In the genomic region with DNA sequence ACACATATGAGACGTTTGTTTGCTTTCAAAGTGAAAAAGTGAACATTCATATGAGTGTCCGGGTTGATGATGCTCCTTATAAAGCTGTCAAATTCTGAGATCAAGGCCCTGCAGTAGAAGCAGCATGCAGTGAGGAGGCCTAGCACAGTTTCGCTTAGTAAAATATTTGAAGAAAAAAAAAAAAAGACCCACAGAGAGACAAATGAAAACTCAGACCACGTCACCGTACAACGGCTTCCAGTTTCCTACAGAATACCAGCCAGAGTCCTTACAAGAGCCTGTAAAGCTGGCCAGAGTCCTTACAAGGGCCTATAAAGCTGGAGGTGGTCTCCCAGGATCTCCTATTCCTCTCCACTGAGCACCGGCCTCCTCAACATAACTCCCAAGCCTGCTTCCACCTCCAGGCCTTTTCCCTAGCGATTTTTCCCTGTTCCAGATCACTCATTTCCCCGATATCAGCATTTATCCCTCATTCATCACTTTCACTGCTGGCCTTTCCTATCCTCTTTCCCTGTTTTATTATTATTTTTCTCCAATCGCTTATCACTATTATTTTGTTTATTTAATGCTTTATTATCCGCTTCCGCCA, we compare ENCODE assay signal across 8 cellular contexts. TPM values are rescaled to one million over a fixed set of nuclear protein-coding genes. Genes with fewer than 3 reads are reported as not detected.
DNase-seq lines count a peak whose midpoint lies in the region; ATAC-seq and TF ChIP-seq lines count a peak whose summit lies in the region.

No MANE protein-coding gene starts in this region.

- H3K4me3 ChIP-seq in left ventricle myocardium inferior (peak overlapping the region; percentile 95), fibroblast of the aortic adventitia (ENCODE audit: low read depth, low read length) (peak overlapping the region; percentile 87), ovary (peak overlapping the region; percentile 86)

- no peaks in the 10 kb centered on the region for H3K9me3 ChIP-seq in left ventricle myocardium inferior (replicated peaks)
- H3K9me3 ChIP-seq in ovary, result no peaks in the 10 kb centered on the region

- no peak for DNase-seq in left ventricle myocardium inferior
- DNase-seq in cardiac septum (ENCODE audit: low spot score), result no peak
- peak; percentile 73 for DNase-seq in NCI-H146 treated with DMSO at 0.1 percent for 48 hours (lab: John Stamatoyannopoulos, UW; ENCODE audit: unreplicated experiment)
- DNase-seq in activated T-cell treated with anti-CD3 and anti-CD28 coated beads, Interleukin-2, amount 50 U/mL, for 4 hours, result no peak
- peak; percentile 80 for DNase-seq in fibroblast of the aortic adventitia (ENCODE audit: low read depth)
- DNase-seq in ovary, result peak in 4 of 5 donors; percentile 53 to 67 (median 58)

- H3K4me1 ChIP-seq in left ventricle myocardium inferior (peaks cover 58% of the 10 kb centered on the region), ovary (ENCODE audit: insufficient read depth) (peaks cover 4% of the 10 kb centered on the region)

- peaks cover 5% of the 10 kb centered on the region for H3K36me3 Mint-ChIP-seq in activated T-cell treated with anti-CD3 and anti-CD28 coated beads, Interleukin-2, amount 50 U/mL, for 4 hours (ENCODE audit: insufficient read depth)

- no peaks in the 10 kb centered on the region for H3K27me3 Mint-ChIP-seq in activated T-cell treated with anti-CD3 and anti-CD28 coated beads, Interleukin-2, amount 50 U/mL, for 4 hours (ENCODE audit: low read depth)

- ATAC-seq in activated T-cell treated with anti-CD3 and anti-CD28 coated beads, Interleukin-2, amount 50 U/mL, for 4 hours, result peak in 1 of 2 donors; percentile 3
- ATAC-seq in GM19035 (IDR thresholded peaks at IDR 0.05; ENCODE audit: unreplicated experiment) (no peak), HG03025 (IDR thresholded peaks at IDR 0.05; ENCODE audit: low FRiP score, unreplicated experiment) (no peak)

- H3K27me3 ChIP-seq in left ventricle myocardium inferior (ENCODE audit: low read depth) (no peaks in the 10 kb centered on the region), ovary (no peaks in the 10 kb centered on the region)

- H3K9me3 Mint-ChIP-seq in activated T-cell treated with anti-CD3 and anti-CD28 coated beads, Interleukin-2, amount 50 U/mL, for 4 hours, result no peaks in the 10 kb centered on the region

- 1 to 4% (median 2%) methylated on average over 12 of the region's 12 CpGs for WGBS in ovary, 3 donors

- no peak for TF ChIP-seq POLR2A in ovary (IDR thresholded peaks at IDR 0.05)

- TF ChIP-seq EP300 in ovary (IDR thresholded peaks at IDR 0.05), result no peak

- peaks cover 6% of the 10 kb centered on the region for H3K36me3 ChIP-seq in left ventricle myocardium inferior
- H3K36me3 ChIP-seq in ovary, result no peaks in the 10 kb centered on the region

- H3K27ac ChIP-seq in left ventricle myocardium inferior (replicated peaks), result peak overlapping the region; percentile 90
- H3K27ac ChIP-seq in ovary, result peak overlapping the region; percentile 83 to 92

- TF ChIP-seq CTCF in left ventricle myocardium inferior (IDR thresholded peaks at IDR 0.05; ENCODE audit: borderline replicate concordance) (no peak), fibroblast of the aortic adventitia (IDR thresholded peaks at IDR 0.05; ENCODE audit: insufficient read depth, low read length) (no peak), ovary (IDR thresholded peaks at IDR 0.05) (no peak)

- peaks cover 56% of the 10 kb centered on the region for H3K4me1 Mint-ChIP-seq in activated T-cell treated with anti-CD3 and anti-CD28 coated beads, Interleukin-2, amount 50 U/mL, for 4 hours (ENCODE audit: low read depth)

- peak overlapping the region; percentile 96 for H3K4me3 Mint-ChIP-seq in activated T-cell treated with anti-CD3 and anti-CD28 coated beads, Interleukin-2, amount 50 U/mL, for 4 hours

- intact Hi-C loops in left ventricle myocardium inferior (cut with micrococcal nuclease), result no loop called here
- intact Hi-C loops in cardiac septum (cut with DNase I), result loop anchor here (1.0 to 5.0 kb wide), 2 partner anchors 15 to 64 kb away; no protein-coding TSS in a partner anchor
- intact Hi-C loops in ovary (cut with DNase I), result loop anchor here in 1 of 4 donors (2.0 kb wide), 1 partner anchor 16 kb away; no protein-coding TSS in a partner anchor

RNA-seq across cellular contexts. Expression of a gene that starts 1.5 kb away (rescaled TPM):
- 29.7 TPM for total RNA-seq in left ventricle myocardium inferior
- 34.7 TPM for total RNA-seq in cardiac septum
- 10 to 100 TPM; 63.4 to 73.4 (median 72.0) TPM for total RNA-seq in activated T-cell treated with anti-CD3 and anti-CD28 coated beads, Interleukin-2, amount 50 U/mL, for 4 hours
- 32.7 and 50.3 TPM in 2 replicates for total RNA-seq in fibroblast of the aortic adventitia (ENCODE audit: low replicate concordance)
- 10 to 100 TPM; 48.6 to 78.9 (median 58.4) TPM for total RNA-seq in ovary
- 10 to 100 TPM; 53.5 to 69.7 TPM for polyA plus RNA-seq in ovary

RNA-seq across cellular contexts. Expression of a gene that starts 36.6 kb away (rescaled TPM):
- total RNA-seq in left ventricle myocardium inferior (not detected), cardiac septum (not detected), fibroblast of the aortic adventitia (ENCODE audit: low replicate concordance) (not detected in 2 replicates), ovary (not detected)
- total RNA-seq in activated T-cell treated with anti-CD3 and anti-CD28 coated beads, Interleukin-2, amount 50 U/mL, for 4 hours, result under 1 TPM in 1 of 3 donors, not detected in 2; 0.10 TPM
- polyA plus RNA-seq in ovary, result under 1 TPM; 0.02 to 0.05 TPM

Comparison
In these comparisons a context has a peak if more than half of its experiments do, and no peak if none do; other contexts are left out.
1. DNase-seq: peak in NCI-H146 treated with DMSO at 0.1 percent for 48 hours (single experiment), fibroblast of the aortic adventitia (single experiment) and ovary (4 of 5); none in left ventricle myocardium inferior (single experiment), cardiac septum (single experiment) and activated T-cell treated with anti-CD3 and anti-CD28 coated beads, Interleukin-2, amount 50 U/mL, for 4 hours (single experiment).
2. Peak in every context shown above with its lines, with median percentiles within 50 percentile points of each other: H3K4me3 ChIP-seq.